In the genomic region with DNA sequence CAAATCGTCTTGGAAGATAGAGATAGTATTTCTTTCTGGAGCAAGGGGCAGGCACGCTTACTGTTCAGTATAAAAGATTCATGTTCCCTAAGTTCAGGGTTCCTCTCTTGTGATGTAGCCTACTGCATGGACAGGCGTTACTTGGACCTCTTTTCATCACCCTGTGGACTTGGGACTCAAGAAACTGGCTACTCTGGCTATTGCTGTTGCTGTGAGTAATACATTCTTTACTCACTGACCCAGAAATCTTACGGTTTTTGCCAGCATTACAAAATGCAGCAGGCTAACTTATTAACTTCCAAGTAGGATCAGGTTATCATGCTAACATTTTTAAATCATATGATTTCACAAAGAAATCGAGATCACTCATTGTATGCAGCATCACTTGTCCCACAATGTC, we compare ENCODE assay signal across 19 cellular contexts. TPM values are rescaled to one million over a fixed set of nuclear protein-coding genes. Genes with fewer than 3 reads are reported as not detected.
DNase-seq lines count a peak whose midpoint lies in the region; ATAC-seq, FAIRE-seq and TF ChIP-seq lines count a peak whose summit lies in the region.
"Had no signal": no experiment of that assay in that cellular context is flagged by ENCODE, and none has a peak within 500 bp of the region (broad histone marks: within the 10 kb centered on the region; RNA-seq: fewer than 3 reads in every experiment).

No MANE protein-coding gene starts in this region.

- no peaks in the 10 kb centered on the region for H3K4me1 ChIP-seq in astrocyte (ENCODE audit: insufficient read depth, low read length)
- H3K4me1 ChIP-seq in gastroesophageal sphincter: no peaks in the 10 kb centered on the region
- H3K4me1 ChIP-seq: BLaER1, sigmoid colon, SJCRH30, testis had no signal

- no peak overlapping the region for H3K27ac Mint-ChIP-seq in astrocyte (ENCODE audit: unreplicated experiment)
- no peak overlapping the region for H3K27ac Mint-ChIP-seq in activated CD4-positive, alpha-beta memory T cell treated with anti-CD3 and anti-CD28 coated beads, Interleukin-2, amount 10 ng/mL, durations not matched to agents 7 days and 5 days
- H3K27ac Mint-ChIP-seq: activated naive CD4-positive, alpha-beta T cell treated with anti-CD3 and anti-CD28 coated beads, Interleukin-2, amount 10 ng/mL, durations not matched to agents 7 days and 5 days; mesothelial cell of epicardium; T-helper 2 cell treated with Interferon-gamma antibody and Interleukin-4, amounts not matched to agents 5 μg/mL and 100 μg/mL, for 36 hours had no signal

- FAIRE-seq in astrocyte (lab: Jason Lieb, UNC) (no peak), frontal cortex (lab: Jason Lieb, UNC) (no peak)

- H3K36me3 Mint-ChIP-seq in astrocyte (ENCODE audit: low read depth, unreplicated experiment): no peaks in the 10 kb centered on the region
- no peaks in the 10 kb centered on the region for H3K36me3 Mint-ChIP-seq in activated CD4-positive, alpha-beta memory T cell treated with anti-CD3 and anti-CD28 coated beads, Interleukin-2, amount 10 ng/mL, durations not matched to agents 7 days and 5 days (ENCODE audit: low read depth)
- H3K36me3 Mint-ChIP-seq: activated naive CD4-positive, alpha-beta T cell treated with anti-CD3 and anti-CD28 coated beads, Interleukin-2, amount 10 ng/mL, durations not matched to agents 7 days and 5 days; mesothelial cell of epicardium had no signal

- no peak overlapping the region for H3K4me2 ChIP-seq in astrocyte (ENCODE audit: low read length)
- H3K4me2 ChIP-seq: BLaER1 had no signal

- TF ChIP-seq POLR2A in gastroesophageal sphincter (IDR thresholded peaks at IDR 0.05): no peak

- H3K9me3 ChIP-seq in astrocyte (ENCODE audit: insufficient read depth, low read depth, low read length) (no peaks in the 10 kb centered on the region), gastroesophageal sphincter (no peaks in the 10 kb centered on the region)
- H3K9me3 ChIP-seq: BLaER1, sigmoid colon, SJCRH30, testis had no signal

- H3K4me3 Mint-ChIP-seq in astrocyte (ENCODE audit: unreplicated experiment): no peak overlapping the region
- H3K4me3 Mint-ChIP-seq in activated CD4-positive, alpha-beta memory T cell treated with anti-CD3 and anti-CD28 coated beads, Interleukin-2, amount 10 ng/mL, durations not matched to agents 7 days and 5 days: no peak overlapping the region
- H3K4me3 Mint-ChIP-seq: activated naive CD4-positive, alpha-beta T cell treated with anti-CD3 and anti-CD28 coated beads, Interleukin-2, amount 10 ng/mL, durations not matched to agents 7 days and 5 days; mesothelial cell of epicardium; T-helper 2 cell treated with Interferon-gamma antibody and Interleukin-4, amounts not matched to agents 5 μg/mL and 100 μg/mL, for 36 hours had no signal

- H3K4me3 ChIP-seq in astrocyte (ENCODE audit: insufficient read depth, low read depth, low read length) (no peak overlapping the region), gastroesophageal sphincter (no peak overlapping the region), retinal pigment epithelial cell (ENCODE audit: low read length) (no peak overlapping the region)
- H3K4me3 ChIP-seq: BLaER1, sigmoid colon, SJCRH30, testis had no signal

- POLR2A ChIA-PET in activated CD4-positive, alpha-beta memory T cell treated with anti-CD3 and anti-CD28 coated beads, Interleukin-2, amount 10 ng/mL, durations not matched to agents 7 days and 5 days (lab: Charles Lee): no interaction called here

- TF ChIP-seq CTCF in astrocyte (IDR thresholded peaks at IDR 0.05; ENCODE audit: insufficient read depth, low read depth, low read length): no peak
- no peak for TF ChIP-seq CTCF in gastroesophageal sphincter (IDR thresholded peaks at IDR 0.05)
- TF ChIP-seq CTCF in retinal pigment epithelial cell (conservative IDR thresholded peaks at IDR 0.05; ENCODE audit: low read depth, low read length): no peak

- H4K20me1 ChIP-seq in astrocyte (ENCODE audit: insufficient read depth, low read length): no peaks in the 10 kb centered on the region
- H4K20me1 ChIP-seq: BLaER1 had no signal

- peaks cover 6% of the 10 kb centered on the region for H3K27me3 Mint-ChIP-seq in astrocyte (ENCODE audit: low read depth, unreplicated experiment)
- no peaks in the 10 kb centered on the region for H3K27me3 Mint-ChIP-seq in activated CD4-positive, alpha-beta memory T cell treated with anti-CD3 and anti-CD28 coated beads, Interleukin-2, amount 10 ng/mL, durations not matched to agents 7 days and 5 days
- H3K27me3 Mint-ChIP-seq: activated naive CD4-positive, alpha-beta T cell treated with anti-CD3 and anti-CD28 coated beads, Interleukin-2, amount 10 ng/mL, durations not matched to agents 7 days and 5 days had no signal

- H3K36me3 ChIP-seq in astrocyte (ENCODE audit: insufficient read depth, low read length) (no peaks in the 10 kb centered on the region), gastroesophageal sphincter (no peaks in the 10 kb centered on the region)
- H3K36me3 ChIP-seq: BLaER1, sigmoid colon, SJCRH30 had no signal

- no peak for TF ChIP-seq EP300 in gastroesophageal sphincter (IDR thresholded peaks at IDR 0.05)

- H3K27ac ChIP-seq in astrocyte (ENCODE audit: low read depth, low read length): no peak overlapping the region
- no peak overlapping the region for H3K27ac ChIP-seq in gastroesophageal sphincter
- H3K27ac ChIP-seq: BLaER1, sigmoid colon, SJCRH30, testis had no signal

- no peaks in the 10 kb centered on the region for H3K79me2 ChIP-seq in astrocyte (ENCODE audit: insufficient read depth, low read length)

- WGBS in gastroesophageal sphincter (ENCODE audit: low coverage in 1 of 2), 2 donors: 64 to 84% methylated on average over 4 to 5 of the region's 5 CpGs

- no peaks in the 10 kb centered on the region for H3K27me3 ChIP-seq in astrocyte (ENCODE audit: insufficient read depth, low read length)
- H3K27me3 ChIP-seq in gastroesophageal sphincter: no peaks in the 10 kb centered on the region
- H3K27me3 ChIP-seq: BLaER1, sigmoid colon, SJCRH30, testis had no signal

- peak; percentile 52 for DNase-seq in GM03348 (ENCODE audit: low spot score)
- DNase-seq in astrocyte (ENCODE audit: low read depth): peak; percentile 64
- DNase-seq in retinal pigment epithelial cell (ENCODE audit: low read depth): peak; percentile 30
- no peak for DNase-seq in frontal cortex (ENCODE audit: low spot score in 2 of 2)
- DNase-seq in activated CD4-positive, alpha-beta memory T cell treated with anti-CD3 and anti-CD28 coated beads, Interleukin-2, amount 10 ng/mL, durations not matched to agents 7 days and 5 days: no peak
- DNase-seq: activated naive CD4-positive, alpha-beta T cell treated with anti-CD3 and anti-CD28 coated beads, Interleukin-2, amount 10 ng/mL, durations not matched to agents 7 days and 5 days; caudate nucleus; glutamatergic neuron; NCI-H2029 treated with DMSO at 0.1 percent for 48 hours; NCI-H524; sigmoid colon; SJCRH30; stimulated activated CD4-positive, alpha-beta T cell treated with anti-CD3 and anti-CD28 coated beads, Interleukin-2, amount 100 ng/mL, for 48 hours; testis had no signal

- H2AFZ ChIP-seq in astrocyte (ENCODE audit: low read depth, low read length): no peak overlapping the region

- no peak overlapping the region for H3K9ac ChIP-seq in astrocyte (ENCODE audit: low read length)
- H3K9ac ChIP-seq: BLaER1 had no signal

- H3K4me1 Mint-ChIP-seq in astrocyte (ENCODE audit: low read depth, unreplicated experiment): no peaks in the 10 kb centered on the region
- no peaks in the 10 kb centered on the region for H3K4me1 Mint-ChIP-seq in activated CD4-positive, alpha-beta memory T cell treated with anti-CD3 and anti-CD28 coated beads, Interleukin-2, amount 10 ng/mL, durations not matched to agents 7 days and 5 days
- H3K4me1 Mint-ChIP-seq: activated naive CD4-positive, alpha-beta T cell treated with anti-CD3 and anti-CD28 coated beads, Interleukin-2, amount 10 ng/mL, durations not matched to agents 7 days and 5 days; mesothelial cell of epicardium had no signal

- CTCF ChIA-PET in activated CD4-positive, alpha-beta memory T cell treated with anti-CD3 and anti-CD28 coated beads, Interleukin-2, amount 10 ng/mL, durations not matched to agents 7 days and 5 days (lab: Charles Lee): interaction anchor here (0.5 kb wide), 1 partner anchor 391 kb away, joined by 3 read pairs; no protein-coding TSS in a partner anchor

- peaks cover 2% of the 10 kb centered on the region for H3K9me3 Mint-ChIP-seq in astrocyte (ENCODE audit: unreplicated experiment)
- no peaks in the 10 kb centered on the region for H3K9me3 Mint-ChIP-seq in activated CD4-positive, alpha-beta memory T cell treated with anti-CD3 and anti-CD28 coated beads, Interleukin-2, amount 10 ng/mL, durations not matched to agents 7 days and 5 days
- H3K9me3 Mint-ChIP-seq: activated naive CD4-positive, alpha-beta T cell treated with anti-CD3 and anti-CD28 coated beads, Interleukin-2, amount 10 ng/mL, durations not matched to agents 7 days and 5 days; T-helper 2 cell treated with Interferon-gamma antibody and Interleukin-4, amounts not matched to agents 5 μg/mL and 100 μg/mL, for 36 hours had no signal

- peak; percentile 48 for ATAC-seq in gastroesophageal sphincter
- no peak for ATAC-seq in GM19397 (IDR thresholded peaks at IDR 0.05; ENCODE audit: unreplicated experiment)

RNA-seq across cellular contexts. Expression of a gene that starts 12.8 kb away (rescaled TPM):
- total RNA-seq in astrocyte (1.5 and 2.5 TPM in 2 replicates), gastroesophageal sphincter (100 to 1,000 TPM in 1 of 4 donors, 10 to 100 TPM in 3; 44.2 to 101 (median 86.9) TPM), frontal cortex (66.9 TPM)
- under 1 TPM in 1 of 2 experiments, not detected in 1; 0.10 TPM for total RNA-seq in activated CD4-positive, alpha-beta memory T cell treated with anti-CD3 and anti-CD28 coated beads, Interleukin-2, amount 10 ng/mL, durations not matched to agents 7 days and 5 days

Comparison
In these comparisons a context has a peak if more than half of its experiments do, and no peak if none do; other contexts are left out.
1. DNase-seq: peak in GM03348 (single experiment), astrocyte (single experiment) and retinal pigment epithelial cell (single experiment); none in frontal cortex (0 of 2) and activated CD4-positive, alpha-beta memory T cell treated with anti-CD3 and anti-CD28 coated beads, Interleukin-2, amount 10 ng/mL, durations not matched to agents 7 days and 5 days (single experiment).
2. RNA of a gene that starts 12.8 kb away (total RNA-seq): 44.2 to 101 TPM in gastroesophageal sphincter and 66.9 TPM in frontal cortex (single experiment); 1.5 to 2.5 TPM in astrocyte and 0.10 TPM in activated CD4-positive, alpha-beta memory T cell treated with anti-CD3 and anti-CD28 coated beads, Interleukin-2, amount 10 ng/mL, durations not matched to agents 7 days and 5 days; every median in the first group is over 10 times any median in the second.